In genomic region chr19:56146904-56147303, GRCh38 we compare ENCODE assay signal across 18 cellular contexts. TPM values are rescaled to one million over a fixed set of nuclear protein-coding genes. Genes with fewer than 3 reads are reported as not detected.
DNase-seq lines count a peak whose midpoint lies in the region; ATAC-seq, FAIRE-seq and TF ChIP-seq lines count a peak whose summit lies in the region.
"Had no signal": no experiment of that assay in that cellular context is flagged by ENCODE, and none has a peak within 500 bp of the region (broad histone marks: within the 10 kb centered on the region; RNA-seq: fewer than 3 reads in every experiment).

No MANE protein-coding gene starts in this region.

- peaks cover 9% of the 10 kb centered on the region for H3K4me1 Mint-ChIP-seq in CD14-positive monocyte

- no peak for ATAC-seq in HepG2
- no peak for ATAC-seq in right lobe of liver

- no peak overlapping the region for H3K4me3 Mint-ChIP-seq in CD14-positive monocyte
- H3K4me3 Mint-ChIP-seq: CD8-positive, alpha-beta memory T cell had no signal

- WGBS in HepG2 (ENCODE audit: low lambda C conversion rate): 100% methylated on average over 9 of the region's 31 CpGs
- whole genome bisulfite sequencing in right lobe of liver (ENCODE audit: insufficient coverage, low coverage, low lambda C conversion rate, missing lambda C conversion rate): 95% methylated on average over 8 of the region's 31 CpGs

- peaks cover 8 to 34% of the 10 kb centered on the region in 2 experiments; a peak in 4 of 5 replicates for H3K36me3 ChIP-seq in HepG2 (replicated peaks in 1 of 2; ENCODE audit: control insufficient read depth in 1 of 2, insufficient read depth in 2 of 2, low read length in 2 of 2)
- H3K36me3 ChIP-seq in right lobe of liver: peaks cover 0 to 22% (median 2%) of the 10 kb centered on the region in 4 donors

- H4K20me1 ChIP-seq in HepG2 (ENCODE audit: insufficient read depth, low read length): peaks cover 16% of the 10 kb centered on the region; the same call in 1 of the 2 replicates

- no peak overlapping the region for H3K9ac ChIP-seq in HepG2 (ENCODE audit: insufficient read depth, low read depth, low read length)

- H3K4me3 ChIP-seq in HepG2 (replicated peaks in 1 of 3; ENCODE audit: insufficient read depth in 1 of 3, low read depth in 2 of 3, low read length in 3 of 3) (no peak overlapping the region), right lobe of liver (no peak overlapping the region)
- H3K4me3 ChIP-seq: HAP-1 had no signal

- H3K4me2 ChIP-seq in HepG2 (ENCODE audit: low read depth, low read length): no peak overlapping the region

- no peak for TF ChIP-seq CTCF in HepG2 (CRISPR knock-in tag; IDR thresholded peaks at IDR 0.05)
- no peak for TF ChIP-seq CTCF in right lobe of liver (IDR thresholded peaks at IDR 0.05)
- no peak for TF ChIP-seq CTCF in CD14-positive monocyte (IDR thresholded peaks at IDR 0.05)

- H3K27ac Mint-ChIP-seq in CD14-positive monocyte: no peak overlapping the region

- POLR2A ChIA-PET in HepG2 (lab: Yijun Ruan, JAX): interaction anchor here (2.4 kb wide), 1 partner anchor 26 kb away, joined by 7 read pairs; the partner anchor contains the start of gene ZNF787

- TF ChIP-seq RAD21 in HepG2 (CRISPR knock-in tag; IDR thresholded peaks at IDR 0.05): no peak

- in situ Hi-C loops in HepG2 (cut with HindIII; ENCODE audit: extremely low pct_ligation_motif_present, low pct_unique_long_range_greater_than_20kb): no loop called here

- H3K9me3 Mint-ChIP-seq in CD14-positive monocyte: peaks cover 0 to 3% (median 2%) of the 10 kb centered on the region in 7 donors
- H3K9me3 Mint-ChIP-seq: CD8-positive, alpha-beta memory T cell had no signal

- peaks cover 13 to 34% of the 10 kb centered on the region in 2 donors for H3K36me3 Mint-ChIP-seq in CD14-positive monocyte

- H3K9me3 ChIP-seq in HepG2 (ENCODE audit: low read length): no peaks in the 10 kb centered on the region
- H3K9me3 ChIP-seq in right lobe of liver: no peaks in the 10 kb centered on the region
- H3K9me3 ChIP-seq: Caco-2, HAP-1 had no signal

- intact Hi-C loops in HepG2 (cut with micrococcal nuclease; ENCODE audit: unreplicated experiment) (no loop called here), right lobe of liver (cut with DNase I) (no loop called here), posterior cingulate gyrus (cut with DNase I) (no loop called here), CD14-positive monocyte (cut with micrococcal nuclease) (no loop called here)

- TF ChIP-seq POLR2A in HepG2 (IDR thresholded peaks at IDR 0.05; ENCODE audit: insufficient read depth in 1 of 2, low read depth in 2 of 2, low read length in 2 of 2) (no peak), right lobe of liver (IDR thresholded peaks at IDR 0.05) (no peak)

- H3K79me2 ChIP-seq in HepG2 (ENCODE audit: insufficient read depth, low read length): peaks cover 51% of the 10 kb centered on the region

- no TSS peak for BruUV-seq in HepG2 (replicated peaks; lab: Mats Ljungman, UMichigan)

- FAIRE-seq in HepG2 (lab: Jason Lieb, UNC): no peak
- FAIRE-seq: H1 had no signal

- TF ChIP-seq EP300 in HepG2 (IDR thresholded peaks at IDR 0.05; ENCODE audit: low read depth in 2 of 2, low read length in 2 of 2) (no peak), HepG2 (CRISPR knock-in tag; IDR thresholded peaks at IDR 0.05; ENCODE audit: borderline replicate concordance) (no peak)

- CTCF ChIA-PET in HepG2 (lab: Yijun Ruan, JAX; ENCODE audit: low intra/inter-chr PET ratio, low total read pairs): no interaction called here

- no peak for DNase-seq in HepG2 (ENCODE audit: low spot score)
- no peak for DNase-seq in right lobe of liver
- peak; percentile 14 for DNase-seq in cerebellum (ENCODE audit: low spot score)
- peak in 7 of 10 donors; percentile 25 to 91 (median 45) for DNase-seq in posterior cingulate gyrus
- DNase-seq in foreskin melanocyte: no peak
- DNase-seq in NCI-H1092 (lab: John Stamatoyannopoulos, UW): no peak
- DNase-seq in CD14-positive monocyte (ENCODE audit: low spot score): no peak
- DNase-seq: Caco-2; CD8-positive, alpha-beta memory T cell; DND-41; GF-D8; IMR-90 had no signal

- peaks cover 43% of the 10 kb centered on the region for H3K4me1 ChIP-seq in HepG2 (ENCODE audit: insufficient read depth, low read length)
- H3K4me1 ChIP-seq in right lobe of liver: peaks cover 0 to 40% (median 20%) of the 10 kb centered on the region in 4 donors
- H3K4me1 ChIP-seq: HAP-1 had no signal

- no peak overlapping the region for H2AFZ ChIP-seq in HepG2 (ENCODE audit: low read length)

- H3K27ac ChIP-seq in HepG2 (ENCODE audit: extremely low read length, insufficient read depth, low read length) (no peak overlapping the region), right lobe of liver (no peak overlapping the region)
- H3K27ac ChIP-seq: 22Rv1, HL-60 had no signal

- H3K27me3 ChIP-seq in HepG2 (ENCODE audit: control insufficient read depth in 1 of 2, insufficient read depth in 2 of 2, low read length in 2 of 2) (no peaks in the 10 kb centered on the region; a peak in 1 of 5 replicates), right lobe of liver (no peaks in the 10 kb centered on the region)

- peaks cover 0 to 2% (median 0%) of the 10 kb centered on the region in 3 donors for H3K27me3 Mint-ChIP-seq in CD14-positive monocyte (ENCODE audit: low read depth in 3 of 3)

RNA-seq across cellular contexts. Expression of gene ZNF444, which starts 5.8 kb away (rescaled TPM):
- total RNA-seq in HepG2 (2016; rRNA removed; fragmentation: Illumina TruSeq; extraction: Trizol) (24.4 and 30.3 TPM in 2 replicates), right lobe of liver (10 to 100 TPM; 23.2 to 38.4 (median 30.8) TPM), cerebellum (10.0 TPM)
- total RNA-seq in HepG2 (2016; cell fraction: cytosol; rRNA removed; fragmentation: Illumina TruSeq; extraction: Trizol; ENCODE audit: low read depth): 8.7 and 10.7 TPM in 2 replicates
- total RNA-seq in HepG2 (2016; cell fraction: insoluble cytoplasmic fraction; rRNA removed; fragmentation: Illumina TruSeq; extraction: Trizol): 24.3 and 28.9 TPM in 2 replicates
- 18.5 and 19.0 TPM in 2 replicates for total RNA-seq in HepG2 (2016; cell fraction: membrane; rRNA removed; fragmentation: Illumina TruSeq; extraction: Trizol)
- total RNA-seq in HepG2 (2016; cell fraction: nucleus; rRNA removed; fragmentation: Illumina TruSeq; extraction: Trizol): 16.6 and 20.8 TPM in 2 replicates
- polyA plus RNA-seq in HepG2 (2011; rRNA removed) (27.4 and 34.2 TPM in 2 replicates), CD14-positive monocyte (1 to 10 TPM; 2.7 to 3.5 TPM)
- 26.3 and 39.4 TPM in 2 replicates for polyA plus RNA-seq in HepG2 (2011; cell fraction: cytosol; rRNA removed)
- 141 and 147 TPM in 2 replicates for polyA plus RNA-seq in HepG2 (2011; cell fraction: nucleus; rRNA removed)
- polyA plus RNA-seq in HepG2 (2012): 31.4 and 36.8 TPM in 2 replicates
- polyA plus RNA-seq in HepG2 (2016; cell fraction: cytosol; fragmentation: Illumina TruSeq; extraction: Trizol; ENCODE audit: low read depth): 9.9 and 10.2 TPM in 2 replicates
- 35.6 and 37.8 TPM in 2 replicates for polyA plus RNA-seq in HepG2 (2016; cell fraction: insoluble cytoplasmic fraction; fragmentation: Illumina TruSeq; extraction: Trizol; ENCODE audit: low read depth)
- polyA plus RNA-seq in HepG2 (2016; cell fraction: membrane; fragmentation: Illumina TruSeq; extraction: Trizol; ENCODE audit: low read depth): 15.1 and 15.7 TPM in 2 replicates
- 59.4 and 67.1 TPM in 2 replicates for polyA plus RNA-seq in HepG2 (2016; cell fraction: nucleus; fragmentation: Illumina TruSeq; extraction: Trizol; ENCODE audit: insufficient read depth, low read depth)
- polyA minus RNA-seq in HepG2 (2011; rRNA and poly(A)+ RNA removed; ENCODE audit: low replicate concordance): 7.0 and 28.3 TPM in 2 replicates
- polyA minus RNA-seq in HepG2 (2011; cell fraction: cytosol; rRNA and poly(A)+ RNA removed): 15.8 and 20.3 TPM in 2 replicates
- polyA minus RNA-seq in HepG2 (2011; cell fraction: nucleus; rRNA and poly(A)+ RNA removed): 11.1 and 17.4 TPM in 2 replicates

RNA-seq across cellular contexts. Expression of gene ZNF787, which starts 25.8 kb away (rescaled TPM):
- 35.6 and 42.8 TPM in 2 replicates for total RNA-seq in HepG2 (2016; rRNA removed; fragmentation: Illumina TruSeq; extraction: Trizol)
- 29.0 and 33.1 TPM in 2 replicates for total RNA-seq in HepG2 (2016; cell fraction: cytosol; rRNA removed; fragmentation: Illumina TruSeq; extraction: Trizol; ENCODE audit: low read depth)
- total RNA-seq in HepG2 (2016; cell fraction: insoluble cytoplasmic fraction; rRNA removed; fragmentation: Illumina TruSeq; extraction: Trizol): 34.7 and 46.1 TPM in 2 replicates
- 62.2 and 73.5 TPM in 2 replicates for total RNA-seq in HepG2 (2016; cell fraction: membrane; rRNA removed; fragmentation: Illumina TruSeq; extraction: Trizol)
- total RNA-seq in HepG2 (2016; cell fraction: nucleus; rRNA removed; fragmentation: Illumina TruSeq; extraction: Trizol): 17.6 and 21.2 TPM in 2 replicates
- 15.1 and 23.1 TPM in 2 replicates for polyA plus RNA-seq in HepG2 (2011; rRNA removed)
- polyA plus RNA-seq in HepG2 (2011; cell fraction: cytosol; rRNA removed): 9.6 and 21.1 TPM in 2 replicates
- 24.0 and 30.1 TPM in 2 replicates for polyA plus RNA-seq in HepG2 (2011; cell fraction: nucleus; rRNA removed)
- polyA plus RNA-seq in HepG2 (2012): 20.1 and 21.2 TPM in 2 replicates
- polyA plus RNA-seq in HepG2 (2016; cell fraction: cytosol; fragmentation: Illumina TruSeq; extraction: Trizol; ENCODE audit: low read depth): 34.6 and 40.9 TPM in 2 replicates
- 47.2 and 47.3 TPM in 2 replicates for polyA plus RNA-seq in HepG2 (2016; cell fraction: insoluble cytoplasmic fraction; fragmentation: Illumina TruSeq; extraction: Trizol; ENCODE audit: low read depth)
- 55.5 and 74.3 TPM in 2 replicates for polyA plus RNA-seq in HepG2 (2016; cell fraction: membrane; fragmentation: Illumina TruSeq; extraction: Trizol; ENCODE audit: low read depth)
- 38.1 and 41.9 TPM in 2 replicates for polyA plus RNA-seq in HepG2 (2016; cell fraction: nucleus; fragmentation: Illumina TruSeq; extraction: Trizol; ENCODE audit: insufficient read depth, low read depth)
- 11.1 and 37.8 TPM in 2 replicates for polyA minus RNA-seq in HepG2 (2011; rRNA and poly(A)+ RNA removed; ENCODE audit: low replicate concordance)
- 24.6 and 29.7 TPM in 2 replicates for polyA minus RNA-seq in HepG2 (2011; cell fraction: cytosol; rRNA and poly(A)+ RNA removed)
- 9.8 and 11.8 TPM in 2 replicates for polyA minus RNA-seq in HepG2 (2011; cell fraction: nucleus; rRNA and poly(A)+ RNA removed)
- total RNA-seq in right lobe of liver: 10 to 100 TPM; 15.8 to 26.0 (median 22.5) TPM
- 13.6 TPM for total RNA-seq in cerebellum
- polyA plus RNA-seq in CD14-positive monocyte: 1 to 10 TPM; 1.2 to 1.8 TPM

RNA-seq across cellular contexts. Expression of gene GALP, which starts 28.9 kb away (rescaled TPM):
- total RNA-seq in HepG2 (2016; rRNA removed; fragmentation: Illumina TruSeq; extraction: Trizol): not detected in 2 replicates
- not detected in 2 replicates for total RNA-seq in HepG2 (2016; cell fraction: cytosol; rRNA removed; fragmentation: Illumina TruSeq; extraction: Trizol; ENCODE audit: low read depth)
- not detected in 2 replicates for total RNA-seq in HepG2 (2016; cell fraction: insoluble cytoplasmic fraction; rRNA removed; fragmentation: Illumina TruSeq; extraction: Trizol)
- total RNA-seq in HepG2 (2016; cell fraction: membrane; rRNA removed; fragmentation: Illumina TruSeq; extraction: Trizol): not detected in 2 replicates
- not detected in 2 replicates for total RNA-seq in HepG2 (2016; cell fraction: nucleus; rRNA removed; fragmentation: Illumina TruSeq; extraction: Trizol)
- polyA plus RNA-seq in HepG2 (2011; rRNA removed): not detected in 2 replicates
- not detected in 2 replicates for polyA plus RNA-seq in HepG2 (2011; cell fraction: cytosol; rRNA removed)
- not detected in 2 replicates for polyA plus RNA-seq in HepG2 (2011; cell fraction: nucleus; rRNA removed)
- not detected in 2 replicates for polyA plus RNA-seq in HepG2 (2012)
- polyA plus RNA-seq in HepG2 (2016; cell fraction: cytosol; fragmentation: Illumina TruSeq; extraction: Trizol; ENCODE audit: low read depth): not detected in 2 replicates
- not detected in 2 replicates for polyA plus RNA-seq in HepG2 (2016; cell fraction: insoluble cytoplasmic fraction; fragmentation: Illumina TruSeq; extraction: Trizol; ENCODE audit: low read depth)
- not detected in 2 replicates for polyA plus RNA-seq in HepG2 (2016; cell fraction: membrane; fragmentation: Illumina TruSeq; extraction: Trizol; ENCODE audit: low read depth)
- not detected in 2 replicates for polyA plus RNA-seq in HepG2 (2016; cell fraction: nucleus; fragmentation: Illumina TruSeq; extraction: Trizol; ENCODE audit: insufficient read depth, low read depth)
- polyA minus RNA-seq in HepG2 (2011; rRNA and poly(A)+ RNA removed; ENCODE audit: low replicate concordance): not detected in 2 replicates
- polyA minus RNA-seq in HepG2 (2011; cell fraction: cytosol; rRNA and poly(A)+ RNA removed): not detected in 2 replicates
- polyA minus RNA-seq in HepG2 (2011; cell fraction: nucleus; rRNA and poly(A)+ RNA removed): not detected in 2 replicates
- total RNA-seq in right lobe of liver: under 1 TPM in 2 of 6 experiments, not detected in 4; 0.42 to 0.46 TPM
- total RNA-seq in cerebellum: not detected
- not detected for polyA plus RNA-seq in CD14-positive monocyte
- total RNA-seq: A673; Caco-2; CD8-positive, alpha-beta memory T cell; H1; IMR-90 had no signal
- polyA plus RNA-seq: BJ; CD8-positive, alpha-beta memory T cell; IMR-90 had no signal

RNA-seq across cellular contexts. Expression of gene ZSCAN5B, which starts 50.7 kb away (rescaled TPM):
- total RNA-seq in HepG2 (2016; rRNA removed; fragmentation: Illumina TruSeq; extraction: Trizol) (not detected in 2 replicates), right lobe of liver (not detected), cerebellum (not detected)
- not detected in 2 replicates for total RNA-seq in HepG2 (2016; cell fraction: cytosol; rRNA removed; fragmentation: Illumina TruSeq; extraction: Trizol; ENCODE audit: low read depth)
- not detected in 2 replicates for total RNA-seq in HepG2 (2016; cell fraction: insoluble cytoplasmic fraction; rRNA removed; fragmentation: Illumina TruSeq; extraction: Trizol)
- total RNA-seq in HepG2 (2016; cell fraction: membrane; rRNA removed; fragmentation: Illumina TruSeq; extraction: Trizol): not detected in 2 replicates
- total RNA-seq in HepG2 (2016; cell fraction: nucleus; rRNA removed; fragmentation: Illumina TruSeq; extraction: Trizol): not detected in 2 replicates
- polyA plus RNA-seq in HepG2 (2011; rRNA removed) (not detected in 2 replicates), CD14-positive monocyte (not detected)
- polyA plus RNA-seq in HepG2 (2011; cell fraction: cytosol; rRNA removed): 0.05 TPM in 1 of 2 replicates, not detected in the other
- not detected in 2 replicates for polyA plus RNA-seq in HepG2 (2011; cell fraction: nucleus; rRNA removed)
- polyA plus RNA-seq in HepG2 (2012): not detected in 2 replicates
- 0.06 TPM in 1 of 2 replicates, not detected in the other for polyA plus RNA-seq in HepG2 (2016; cell fraction: cytosol; fragmentation: Illumina TruSeq; extraction: Trizol; ENCODE audit: low read depth)
- not detected in 2 replicates for polyA plus RNA-seq in HepG2 (2016; cell fraction: insoluble cytoplasmic fraction; fragmentation: Illumina TruSeq; extraction: Trizol; ENCODE audit: low read depth)
- not detected in 2 replicates for polyA plus RNA-seq in HepG2 (2016; cell fraction: membrane; fragmentation: Illumina TruSeq; extraction: Trizol; ENCODE audit: low read depth)
- not detected in 2 replicates for polyA plus RNA-seq in HepG2 (2016; cell fraction: nucleus; fragmentation: Illumina TruSeq; extraction: Trizol; ENCODE audit: insufficient read depth, low read depth)
- 0.32 TPM in 1 of 2 replicates, not detected in the other for polyA minus RNA-seq in HepG2 (2011; rRNA and poly(A)+ RNA removed; ENCODE audit: low replicate concordance)
- polyA minus RNA-seq in HepG2 (2011; cell fraction: cytosol; rRNA and poly(A)+ RNA removed): not detected in 2 replicates
- not detected in 2 replicates for polyA minus RNA-seq in HepG2 (2011; cell fraction: nucleus; rRNA and poly(A)+ RNA removed)
- total RNA-seq: A673; Caco-2; CD8-positive, alpha-beta memory T cell; H1; IMR-90 had no signal
- polyA plus RNA-seq: CD8-positive, alpha-beta memory T cell; H1; IMR-90 had no signal

RNA-seq across cellular contexts. Expression of gene ZSCAN5C, which starts 55.2 kb away (rescaled TPM):
- total RNA-seq in HepG2 (2016; rRNA removed; fragmentation: Illumina TruSeq; extraction: Trizol) (not detected in 2 replicates), right lobe of liver (not detected), cerebellum (not detected)
- total RNA-seq in HepG2 (2016; cell fraction: cytosol; rRNA removed; fragmentation: Illumina TruSeq; extraction: Trizol; ENCODE audit: low read depth): not detected in 2 replicates
- not detected in 2 replicates for total RNA-seq in HepG2 (2016; cell fraction: insoluble cytoplasmic fraction; rRNA removed; fragmentation: Illumina TruSeq; extraction: Trizol)
- total RNA-seq in HepG2 (2016; cell fraction: membrane; rRNA removed; fragmentation: Illumina TruSeq; extraction: Trizol): not detected in 2 replicates
- not detected in 2 replicates for total RNA-seq in HepG2 (2016; cell fraction: nucleus; rRNA removed; fragmentation: Illumina TruSeq; extraction: Trizol)
- polyA plus RNA-seq in HepG2 (2011; rRNA removed) (not detected in 2 replicates), CD14-positive monocyte (not detected)
- polyA plus RNA-seq in HepG2 (2011; cell fraction: cytosol; rRNA removed): not detected in 2 replicates
- polyA plus RNA-seq in HepG2 (2011; cell fraction: nucleus; rRNA removed): not detected in 2 replicates
- polyA plus RNA-seq in HepG2 (2012): not detected in 2 replicates
- not detected in 2 replicates for polyA plus RNA-seq in HepG2 (2016; cell fraction: cytosol; fragmentation: Illumina TruSeq; extraction: Trizol; ENCODE audit: low read depth)
- polyA plus RNA-seq in HepG2 (2016; cell fraction: insoluble cytoplasmic fraction; fragmentation: Illumina TruSeq; extraction: Trizol; ENCODE audit: low read depth): not detected in 2 replicates
- not detected in 2 replicates for polyA plus RNA-seq in HepG2 (2016; cell fraction: membrane; fragmentation: Illumina TruSeq; extraction: Trizol; ENCODE audit: low read depth)
- polyA plus RNA-seq in HepG2 (2016; cell fraction: nucleus; fragmentation: Illumina TruSeq; extraction: Trizol; ENCODE audit: insufficient read depth, low read depth): not detected in 2 replicates
- not detected in 2 replicates for polyA minus RNA-seq in HepG2 (2011; rRNA and poly(A)+ RNA removed; ENCODE audit: low replicate concordance)
- polyA minus RNA-seq in HepG2 (2011; cell fraction: cytosol; rRNA and poly(A)+ RNA removed): not detected in 2 replicates
- polyA minus RNA-seq in HepG2 (2011; cell fraction: nucleus; rRNA and poly(A)+ RNA removed): not detected in 2 replicates
- total RNA-seq: A673; Caco-2; CD8-positive, alpha-beta memory T cell; H1; IMR-90 had no signal
- polyA plus RNA-seq: BJ; CD8-positive, alpha-beta memory T cell; H1; IMR-90 had no signal

Comparison
In these comparisons a context has a peak if more than half of its experiments do, and no peak if none do; other contexts are left out.
1. DNase-seq: peak in cerebellum (single experiment) and posterior cingulate gyrus (7 of 10); none in HepG2 (single experiment), right lobe of liver (0 of 3), foreskin melanocyte (single experiment), NCI-H1092 (single experiment) and CD14-positive monocyte (single experiment).